Comparison of ENCODE assay signal across 9 cellular contexts in the genomic region with DNA sequence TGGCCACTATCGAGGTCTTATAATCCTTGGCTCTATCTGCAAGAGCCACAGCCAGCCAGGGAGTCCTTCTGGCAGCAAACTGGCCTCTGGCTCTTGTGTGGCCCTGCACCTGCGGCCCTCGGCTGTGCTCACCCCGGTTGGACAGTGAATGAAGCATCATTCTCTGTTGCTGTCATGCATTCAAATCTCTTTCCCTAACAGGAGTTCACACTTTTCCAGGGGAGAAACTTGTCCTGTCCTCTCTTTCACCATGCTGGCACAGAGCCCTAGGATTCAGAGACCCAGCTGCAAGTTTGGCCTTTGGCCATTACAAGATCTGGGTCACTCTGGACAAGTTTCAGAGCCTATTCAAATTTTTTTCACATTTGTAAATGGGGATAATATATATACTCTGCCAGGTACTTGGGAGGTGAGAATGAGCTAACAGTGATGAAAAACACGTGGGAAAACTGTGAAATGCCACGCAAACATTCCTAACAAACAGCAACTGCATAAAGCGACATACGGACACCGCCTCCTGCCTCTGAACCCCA. TPM values are rescaled to one million over a fixed set of nuclear protein-coding genes. Genes with fewer than 3 reads are reported as not detected.
DNase-seq lines count a peak whose midpoint lies in the region; ATAC-seq and TF ChIP-seq lines count a peak whose summit lies in the region.
"Had no signal": no experiment of that assay in that cellular context is flagged by ENCODE, and none has a peak within 500 bp of the region (broad histone marks: within the 10 kb centered on the region; RNA-seq: fewer than 3 reads in every experiment).

No MANE protein-coding gene starts in this region.

- no peak for TF ChIP-seq CTCF in omental fat pad (IDR thresholded peaks at IDR 0.05)

- intact Hi-C loops in Right ventricle myocardium inferior (cut with DNase I) (loop anchor here (5.0 kb wide), 1 partner anchor 36 kb away; a partner anchor contains a TSS), cardiac septum (cut with DNase I) (loop anchor here (10.0 kb wide), 1 partner anchor 124 kb away; a partner anchor contains a TSS)

- DNase-seq in Right ventricle myocardium inferior (ENCODE audit: missing footprints) (no peak), cardiac septum (ENCODE audit: low spot score) (no peak), fibroblast of peridontal ligament (ENCODE audit: extremely low read depth) (peak; percentile 68), occipital lobe (lab: John Stamatoyannopoulos, UW) (peak; percentile 55), LoVo (ENCODE audit: low spot score) (no peak), omental fat pad (ENCODE audit: low spot score) (no peak)
- no peak for DNase-seq in central memory CD4-positive, alpha-beta T cell
- DNase-seq in stimulated activated CD4-positive, alpha-beta T cell treated with anti-CD3 and anti-CD28 coated beads, Interleukin-2, amount 100 ng/mL, for 48 hours = no peak
- DNase-seq: activated effector memory CD4-positive, alpha-beta T cell treated with Interleukin-2 at 50 U/mL for 16 hours had no signal

- ATAC-seq in Right ventricle myocardium inferior (peak; percentile 17), omental fat pad (ENCODE audit: low FRiP score) (no peak)

RNA-seq across cellular contexts. Expression of a gene that starts 34.2 kb away (rescaled TPM):
- total RNA-seq in Right ventricle myocardium inferior (43.1 TPM), cardiac septum (58.1 TPM), occipital lobe (10.9 TPM), omental fat pad (10 to 100 TPM; 41.2 to 86.4 (median 48.6) TPM)

RNA-seq across cellular contexts. Expression of a gene that starts 36.8 kb away (rescaled TPM):
- total RNA-seq in Right ventricle myocardium inferior (4.7 TPM), cardiac septum (9.8 TPM), occipital lobe (3.1 TPM), omental fat pad (100 to 1,000 TPM in 3 of 4 donors, 10 to 100 TPM in 1; 73.9 to 334 (median 202) TPM)

RNA-seq across cellular contexts. Expression of a gene that starts 57.0 kb away (rescaled TPM):
- total RNA-seq in Right ventricle myocardium inferior (11.4 TPM), cardiac septum (12.5 TPM), occipital lobe (15.8 TPM), omental fat pad (10 to 100 TPM; 30.8 to 58.5 (median 45.1) TPM)

Comparison
In these comparisons a context has a peak if more than half of its experiments do, and no peak if none do; other contexts are left out.
1. DNase-seq: peak in fibroblast of peridontal ligament (single experiment) and occipital lobe (single experiment); none in Right ventricle myocardium inferior (single experiment), cardiac septum (single experiment), LoVo (single experiment), central memory CD4-positive, alpha-beta T cell (single experiment), omental fat pad (single experiment) and stimulated activated CD4-positive, alpha-beta T cell treated with anti-CD3 and anti-CD28 coated beads, Interleukin-2, amount 100 ng/mL, for 48 hours (0 of 2).